8 cellular contexts compared by ENCODE assay signal in genomic region chr5:115295775-115296129, GRCh38. TPM values are rescaled to one million over a fixed set of nuclear protein-coding genes. Genes with fewer than 3 reads are reported as not detected.
DNase-seq lines count a peak whose midpoint lies in the region; ATAC-seq, FAIRE-seq and TF ChIP-seq lines count a peak whose summit lies in the region.

No MANE protein-coding gene starts in this region.

- H3K4me3 Mint-ChIP-seq in activated naive CD8-positive, alpha-beta T cell treated with anti-CD3 and anti-CD28 coated beads, Interleukin-2, amount 50 U/mL, for 24 hours, result peak overlapping the region; percentile 83

- peaks cover 6% of the 10 kb centered on the region for H3K36me3 Mint-ChIP-seq in activated naive CD8-positive, alpha-beta T cell treated with anti-CD3 and anti-CD28 coated beads, Interleukin-2, amount 50 U/mL, for 24 hours (ENCODE audit: low read depth)

- no peak for TF ChIP-seq EP300 in suprapubic skin (IDR thresholded peaks at IDR 0.05)

- no peak for DNase-seq in activated naive CD8-positive, alpha-beta T cell treated with anti-CD3 and anti-CD28 coated beads, Interleukin-2, amount 50 U/mL, for 24 hours
- DNase-seq in kidney, result no peak
- DNase-seq in suprapubic skin (ENCODE audit: low spot score in 2 of 2), result no peak
- no peak for DNase-seq in midbrain (lab: John Stamatoyannopoulos, UW)

- peak overlapping the region; percentile 32 for H3K27ac Mint-ChIP-seq in activated naive CD8-positive, alpha-beta T cell treated with anti-CD3 and anti-CD28 coated beads, Interleukin-2, amount 50 U/mL, for 24 hours

- TF ChIP-seq CTCF in kidney (IDR thresholded peaks at IDR 0.05; ENCODE audit: borderline replicate concordance, extremely low read depth, insufficient read depth), result no peak
- TF ChIP-seq CTCF in suprapubic skin (IDR thresholded peaks at IDR 0.05), result no peak

- H3K36me3 ChIP-seq in kidney (ENCODE audit: control insufficient read depth in 1 of 2, insufficient read depth in 2 of 2, low read length in 2 of 2), result no peaks in the 10 kb centered on the region
- H3K36me3 ChIP-seq in suprapubic skin, result no peaks in the 10 kb centered on the region

- H3K4me1 Mint-ChIP-seq in activated naive CD8-positive, alpha-beta T cell treated with anti-CD3 and anti-CD28 coated beads, Interleukin-2, amount 50 U/mL, for 24 hours, result peaks cover 9% of the 10 kb centered on the region

- intact Hi-C loops in kidney (cut with DNase I), result no loop called here

- TF ChIP-seq POLR2A in suprapubic skin (IDR thresholded peaks at IDR 0.05), result no peak

- WGBS in suprapubic skin, result 5% methylated on average over 11 of the region's 11 CpGs

- H3K27me3 ChIP-seq in suprapubic skin, result no peaks in the 10 kb centered on the region

- H3K4me1 ChIP-seq in kidney (ENCODE audit: control insufficient read depth in 1 of 2, insufficient read depth in 1 of 2, low read depth in 1 of 2, low read length in 2 of 2) (peaks cover 0 to 3% of the 10 kb centered on the region in 2 donors), suprapubic skin (peaks cover 14% of the 10 kb centered on the region)

- H3K9me3 ChIP-seq in kidney (ENCODE audit: control insufficient read depth in 1 of 2, low read length in 2 of 2), result no peaks in the 10 kb centered on the region
- H3K9me3 ChIP-seq in suprapubic skin, result no peaks in the 10 kb centered on the region

- no peak overlapping the region for H3K27ac ChIP-seq in kidney (ENCODE audit: low read depth in 2 of 2, low read length in 2 of 2)
- no peak overlapping the region for H3K27ac ChIP-seq in suprapubic skin

- H3K9ac ChIP-seq in kidney (ENCODE audit: low read length in 2 of 2), result peak overlapping the region in 1 of 2 donors; percentile 59

- FAIRE-seq in kidney (lab: Jason Lieb, UNC), result no peak

- peak overlapping the region; percentile 76 to 80 for H3K4me3 ChIP-seq in kidney (ENCODE audit: low read length in 2 of 2)
- H3K4me3 ChIP-seq in suprapubic skin, result peak overlapping the region; percentile 77

- ATAC-seq in GM18861 (IDR thresholded peaks at IDR 0.05; ENCODE audit: unreplicated experiment) (peak; percentile 7), HG03354 (IDR thresholded peaks at IDR 0.05; ENCODE audit: poor library complexity, severe bottlenecking, unreplicated experiment) (peak; percentile 19), GM19467 (IDR thresholded peaks at IDR 0.05; ENCODE audit: unreplicated experiment) (no peak), GM18873 (IDR thresholded peaks at IDR 0.05; ENCODE audit: low FRiP score, unreplicated experiment) (no peak)
- ATAC-seq in activated naive CD8-positive, alpha-beta T cell treated with anti-CD3 and anti-CD28 coated beads, Interleukin-2, amount 50 U/mL, for 24 hours, result no peak

- H3K27me3 Mint-ChIP-seq in activated naive CD8-positive, alpha-beta T cell treated with anti-CD3 and anti-CD28 coated beads, Interleukin-2, amount 50 U/mL, for 24 hours, result peaks cover 7% of the 10 kb centered on the region

- H3K9me3 Mint-ChIP-seq in activated naive CD8-positive, alpha-beta T cell treated with anti-CD3 and anti-CD28 coated beads, Interleukin-2, amount 50 U/mL, for 24 hours, result peaks cover 19% of the 10 kb centered on the region

RNA-seq across cellular contexts. Expression of gene CCDC112, which starts 0.7 kb away (rescaled TPM):
- total RNA-seq in kidney (6.5 TPM), suprapubic skin (10 to 100 TPM in 1 of 4 donors, 1 to 10 TPM in 3; 4.8 to 11.6 (median 6.8) TPM)
- 3.8 TPM for polyA plus RNA-seq in kidney (ENCODE audit: insufficient read depth, low read depth, low replicate concordance)

RNA-seq across cellular contexts. Expression of gene PGGT1B, which starts 33.1 kb away (rescaled TPM):
- total RNA-seq in kidney (51.1 TPM), suprapubic skin (10 to 100 TPM in 2 of 4 donors, 1 to 10 TPM in 2; 6.5 to 14.1 (median 9.9) TPM)
- polyA plus RNA-seq in kidney (ENCODE audit: insufficient read depth, low read depth, low replicate concordance), result 7.1 TPM

Comparison
In these comparisons a context has a peak if more than half of its experiments do, and no peak if none do; other contexts are left out.
1. ATAC-seq: peak in GM18861 (single experiment) and HG03354 (single experiment); none in activated naive CD8-positive, alpha-beta T cell treated with anti-CD3 and anti-CD28 coated beads, Interleukin-2, amount 50 U/mL, for 24 hours (single experiment), GM19467 (single experiment) and GM18873 (single experiment).